8 cellular contexts compared by ENCODE assay signal in the genomic region with DNA sequence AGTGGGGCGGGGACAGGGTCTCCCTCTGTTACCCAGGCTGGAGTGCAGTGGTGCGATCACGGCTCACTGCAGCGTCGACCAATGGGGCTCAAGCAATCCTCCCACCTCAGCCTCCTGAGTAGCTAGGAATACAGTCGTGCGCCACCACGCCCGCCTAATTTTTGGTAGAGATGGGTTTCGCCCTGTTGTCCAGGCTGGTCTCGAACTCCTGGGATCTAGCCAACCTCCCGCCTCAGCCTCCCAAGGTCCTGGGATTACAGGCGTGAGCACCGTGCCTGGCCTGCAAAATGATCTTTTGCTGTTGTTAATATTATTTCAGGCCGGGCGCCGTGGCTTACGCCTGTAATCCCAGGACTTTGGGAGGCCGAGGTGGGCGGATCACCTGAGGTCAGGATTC. TPM values are rescaled to one million over a fixed set of nuclear protein-coding genes. Genes with fewer than 3 reads are reported as not detected.
A peak's percentile ranks its signal among the peaks of the same experiment; 100 is the strongest.
DNase-seq lines count a peak whose midpoint lies in the region; ATAC-seq and TF ChIP-seq lines count a peak whose summit lies in the region.

No MANE protein-coding gene starts in this region.

- no peak for ATAC-seq in T-cell (replicated peaks in 1 of 4)
- ATAC-seq in heart left ventricle, result no peak
- ATAC-seq in HG02870 (IDR thresholded peaks at IDR 0.05; ENCODE audit: unreplicated experiment), result no peak
- ATAC-seq in HG03521 (IDR thresholded peaks at IDR 0.05; ENCODE audit: unreplicated experiment), result no peak
- ATAC-seq in GM18858 (IDR thresholded peaks at IDR 0.05; ENCODE audit: unreplicated experiment), result no peak

- H3K9me3 ChIP-seq in heart left ventricle, result no peaks in the 10 kb centered on the region
- no peaks in the 10 kb centered on the region for H3K9me3 ChIP-seq in sigmoid colon

- POLR2A ChIA-PET in T-cell (lab: Charles Lee), result interaction anchor here (1.1 to 1.5 kb wide), 3 partner anchors 9 to 48 kb away, joined by 3 to 8 read pairs (median 4); no protein-coding TSS in a partner anchor

- H3K4me1 ChIP-seq in heart left ventricle (peaks cover 0 to 28% (median 14%) of the 10 kb centered on the region in 12 donors), sigmoid colon (peaks cover 0 to 27% (median 17%) of the 10 kb centered on the region in 4 donors)

- peaks cover 40 to 44% (median 42%) of the 10 kb centered on the region in 3 donors for H3K4me1 Mint-ChIP-seq in T-cell

- intact Hi-C loops in heart left ventricle (cut with DNase I), result loop anchor here in 3 of 10 donors (2.0 to 5.0 kb wide), 2 partner anchors 48 to 49 kb away; no protein-coding TSS in a partner anchor
- intact Hi-C loops in sigmoid colon (cut with DNase I), result no loop called here

- TF ChIP-seq POLR2A in heart left ventricle (IDR thresholded peaks at IDR 0.05) (no peak), sigmoid colon (IDR thresholded peaks at IDR 0.05) (no peak)

- H3K27me3 Mint-ChIP-seq in T-cell, result no peaks in the 10 kb centered on the region

- peak overlapping the region; percentile 88 to 95 (median 94) for H3K4me3 Mint-ChIP-seq in T-cell

- peaks cover 0 to 3% (median 0%) of the 10 kb centered on the region in 3 donors for H3K9me3 Mint-ChIP-seq in T-cell

- no peak for TF ChIP-seq CTCF in GM06990 (IDR thresholded peaks at IDR 0.05; ENCODE audit: insufficient read depth, low read length, poor library complexity, severe bottlenecking)
- no peak for TF ChIP-seq CTCF in heart left ventricle (IDR thresholded peaks at IDR 0.05)
- TF ChIP-seq CTCF in sigmoid colon (IDR thresholded peaks at IDR 0.05), result no peak

- CTCF ChIA-PET in T-cell (lab: Charles Lee), result interaction anchor here (0.5 to 2.5 kb wide), 7 partner anchors 20 to 768 kb away, joined by 3 to 18 read pairs (median 4); no protein-coding TSS in a partner anchor

- H3K27ac ChIP-seq in heart left ventricle, result peak overlapping the region in 10 of 12 donors; percentile 45 to 90 (median 80)
- peak overlapping the region; percentile 78 to 84 (median 80) for H3K27ac ChIP-seq in sigmoid colon

- H3K4me3 ChIP-seq in GM06990 (replicated peaks; ENCODE audit: low read depth, low read length), result peak overlapping the region; percentile 98
- H3K4me3 ChIP-seq in heart left ventricle, result peak overlapping the region; percentile 45 to 98 (median 81)
- peak overlapping the region; percentile 67 to 89 (median 80) for H3K4me3 ChIP-seq in sigmoid colon

- DNase-seq in GM06990 (ENCODE audit: extremely low read depth, insufficient read length) (no peak), T-cell (no peak), heart left ventricle (peak in 2 of 5 donors; percentile 18 to 31), sigmoid colon (peak; percentile 65), globus pallidus (ENCODE audit: low spot score) (no peak)

- H3K36me3 Mint-ChIP-seq in T-cell, result peaks cover 8% of the 10 kb centered on the region

- WGBS in heart left ventricle, 4 donors, result 72 to 81% (median 74%) methylated on average over 20 of the region's 20 CpGs
- WGBS in sigmoid colon, 2 donors, result 48 to 71% methylated on average over 20 of the region's 20 CpGs

- TF ChIP-seq EP300 in sigmoid colon (IDR thresholded peaks at IDR 0.05), result no peak

- H3K27ac Mint-ChIP-seq in T-cell, result peak overlapping the region; percentile 90 to 95

- no peaks in the 10 kb centered on the region for H3K27me3 ChIP-seq in GM06990 (replicated peaks; ENCODE audit: control insufficient read depth, insufficient read depth, low read length)
- H3K27me3 ChIP-seq in heart left ventricle, result no peaks in the 10 kb centered on the region
- H3K27me3 ChIP-seq in sigmoid colon, result no peaks in the 10 kb centered on the region

- H3K36me3 ChIP-seq in GM06990 (ENCODE audit: control insufficient read depth, insufficient read depth, low read length), result no peaks in the 10 kb centered on the region
- peaks cover 0 to 23% (median 14%) of the 10 kb centered on the region in 9 donors for H3K36me3 ChIP-seq in heart left ventricle
- peaks cover 0 to 16% (median 7%) of the 10 kb centered on the region in 4 donors for H3K36me3 ChIP-seq in sigmoid colon

RNA-seq across cellular contexts. Expression of a gene that starts 0.6 kb away (rescaled TPM):
- 10 to 100 TPM in 3 of 5 donors, 1 to 10 TPM in 2; 5.6 to 16.4 (median 12.9) TPM for total RNA-seq in T-cell
- 1 to 10 TPM; 3.2 to 6.7 (median 5.3) TPM for total RNA-seq in heart left ventricle
- 1 to 10 TPM; 3.7 to 4.3 TPM for polyA plus RNA-seq in heart left ventricle
- 10 to 100 TPM in 2 of 4 donors, 1 to 10 TPM in 2; 5.5 to 13.2 (median 9.7) TPM for total RNA-seq in sigmoid colon
- 10 to 100 TPM in 2 of 3 donors, 1 to 10 TPM in 1; 8.4 to 12.6 (median 10.9) TPM for polyA plus RNA-seq in sigmoid colon

RNA-seq across cellular contexts. Expression of a gene that starts 5.1 kb away (rescaled TPM):
- total RNA-seq in T-cell (1 to 10 TPM; 2.0 to 4.0 (median 3.4) TPM), heart left ventricle (1 to 10 TPM; 2.1 to 6.4 (median 3.8) TPM), sigmoid colon (1 to 10 TPM; 4.9 to 6.9 (median 6.4) TPM)
- polyA plus RNA-seq in heart left ventricle (1 to 10 TPM in 1 of 2 donors, under 1 TPM in 1; 0.99 to 2.9 TPM), sigmoid colon (1 to 10 TPM in 2 of 3 donors, under 1 TPM in 1; 0.69 to 1.8 (median 1.2) TPM)
